Comparison of ENCODE assay signal across 25 cellular contexts in the genomic region with DNA sequence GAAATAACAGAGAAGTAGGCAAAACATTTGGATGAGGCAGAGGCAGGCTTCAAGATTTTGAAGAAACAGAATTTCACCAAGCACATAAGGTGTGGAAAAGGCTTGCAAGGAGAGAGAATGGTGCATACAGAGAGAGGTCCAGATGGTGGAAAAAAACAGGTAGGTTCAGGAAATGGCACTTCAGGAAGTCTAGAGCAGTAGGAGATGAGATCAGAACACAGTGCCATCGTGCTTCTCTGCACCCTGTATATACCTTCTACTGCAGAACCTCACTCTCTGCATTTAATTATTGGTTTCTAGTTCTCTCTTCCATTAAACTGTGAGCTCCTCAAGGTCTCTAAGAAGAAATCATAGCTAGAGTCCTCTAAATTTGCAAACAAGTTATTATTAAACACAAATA. TPM values are rescaled to one million over a fixed set of nuclear protein-coding genes. Genes with fewer than 3 reads are reported as not detected.
A peak's percentile ranks its signal among the peaks of the same experiment; 100 is the strongest.
DNase-seq lines count a peak whose midpoint lies in the region; ATAC-seq and TF ChIP-seq lines count a peak whose summit lies in the region.
"Had no signal": no experiment of that assay in that cellular context is flagged by ENCODE, and none has a peak within 500 bp of the region (broad histone marks: within the 10 kb centered on the region; RNA-seq: fewer than 3 reads in every experiment).

No MANE protein-coding gene starts in this region.

- H3K4me1 ChIP-seq in heart left ventricle, result peaks cover 0 to 16% (median 7%) of the 10 kb centered on the region in 12 donors
- H3K4me1 ChIP-seq: BE2C, breast epithelium had no signal

- H3K4me1 Mint-ChIP-seq in glutamatergic neuron (ENCODE audit: low read depth, unreplicated experiment) (peaks cover 8% of the 10 kb centered on the region), type B pancreatic cell (ENCODE audit: unreplicated experiment) (peaks cover 8% of the 10 kb centered on the region)

- ATAC-seq in heart left ventricle (no peak), Right ventricle myocardium inferior (no peak), HG03520 (IDR thresholded peaks at IDR 0.05; ENCODE audit: unreplicated experiment) (no peak)

- H3K27me3 Mint-ChIP-seq in glutamatergic neuron (ENCODE audit: unreplicated experiment), result peaks cover 3% of the 10 kb centered on the region
- no peaks in the 10 kb centered on the region for H3K27me3 Mint-ChIP-seq in type B pancreatic cell
- H3K27me3 Mint-ChIP-seq: IgD-negative memory B cell had no signal

- H3K36me3 Mint-ChIP-seq in glutamatergic neuron (ENCODE audit: unreplicated experiment), result no peaks in the 10 kb centered on the region
- no peaks in the 10 kb centered on the region for H3K36me3 Mint-ChIP-seq in type B pancreatic cell

- no peaks in the 10 kb centered on the region for H3K27me3 ChIP-seq in heart left ventricle
- H3K27me3 ChIP-seq: BE2C, breast epithelium, Peyer's patch, sigmoid colon, vagina had no signal

- H3K4me3 Mint-ChIP-seq in glutamatergic neuron (ENCODE audit: unreplicated experiment) (peak overlapping the region; percentile 58), type B pancreatic cell (peak overlapping the region; percentile 100)

- TF ChIP-seq CTCF in heart left ventricle (IDR thresholded peaks at IDR 0.05), result no peak
- no peak for TF ChIP-seq CTCF in glutamatergic neuron (IDR thresholded peaks at IDR 0.05; ENCODE audit: partially characterized antibody, unreplicated experiment)
- no peak for TF ChIP-seq CTCF in type B pancreatic cell (conservative IDR thresholded peaks at IDR 0.05)

- H3K27ac ChIP-seq in heart left ventricle, result peak overlapping the region in 9 of 12 donors; percentile 6 to 97 (median 93)
- H3K27ac ChIP-seq: A549, breast epithelium, epithelial cell of prostate, Peyer's patch, sigmoid colon, thoracic aorta, vagina had no signal

- 30 to 48% (median 35%) methylated on average over 1 of the region's 1 CpG for WGBS in heart left ventricle, 4 donors

- intact Hi-C loops in heart left ventricle (cut with DNase I) (loop anchor here in 9 of 10 donors (2.0 to 10.0 kb wide), 10 partner anchors 54 to 288 kb away; partner anchors contain the start of genes ZNF638 (in 5 of the 9) and DYSF (in 2 of the 9)), Right ventricle myocardium inferior (cut with DNase I) (loop anchor here (10.0 kb wide), 1 partner anchor 280 kb away; no protein-coding TSS in a partner anchor)

- H3K27ac Mint-ChIP-seq in glutamatergic neuron (ENCODE audit: unreplicated experiment) (peak overlapping the region; percentile 71), type B pancreatic cell (no peak overlapping the region)
- H3K27ac Mint-ChIP-seq: IgD-negative memory B cell, progenitor cell of endocrine pancreas had no signal

- no peak for TF ChIP-seq POLR2A in heart left ventricle (IDR thresholded peaks at IDR 0.05)

- no peaks in the 10 kb centered on the region for H3K9me3 ChIP-seq in heart left ventricle
- H3K9me3 ChIP-seq: BE2C, breast epithelium, Peyer's patch, thoracic aorta, vagina had no signal

- DNase-seq in heart left ventricle, result no peak
- no peak for DNase-seq in Right ventricle myocardium inferior (ENCODE audit: missing footprints)
- DNase-seq in NCI-H510A treated with DMSO at 0.1 percent for 48 hours (lab: John Stamatoyannopoulos, UW), result peak; percentile 20
- no peak for DNase-seq in glutamatergic neuron
- no peak for DNase-seq in type B pancreatic cell (ENCODE audit: extremely low spot score, unreplicated experiment)
- DNase-seq in NCI-H1417 treated with DMSO at 0.1 percent for 48 hours (lab: John Stamatoyannopoulos, UW), result no peak
- DNase-seq in activated T-cell treated with anti-CD3 and anti-CD28 coated beads for 4 hours, result no peak
- DNase-seq: activated CD8-positive, alpha-beta memory T cell treated with anti-CD3 and anti-CD28 coated beads, Interleukin-2, amount 50 U/mL, for 4 hours; activated naive CD4-positive, alpha-beta T cell treated with anti-CD3 and anti-CD28 coated beads, Interleukin-2, amount 50 U/mL, for 16 hours; amniotic stem cell; effector CD8-positive, alpha-beta T cell; NCI-H2081 treated with DMSO at 0.1 percent for 48 hours; stimulated activated naive CD4-positive, alpha-beta T cell; T1000 had no signal

- peaks cover 3% of the 10 kb centered on the region for H3K9me3 Mint-ChIP-seq in glutamatergic neuron (ENCODE audit: unreplicated experiment)
- H3K9me3 Mint-ChIP-seq in type B pancreatic cell, result no peaks in the 10 kb centered on the region
- H3K9me3 Mint-ChIP-seq: IgD-negative memory B cell had no signal

- peak overlapping the region in 7 of 12 donors; percentile 28 to 91 (median 77) for H3K4me3 ChIP-seq in heart left ventricle
- H3K4me3 ChIP-seq: A549, breast epithelium, Peyer's patch, sigmoid colon, thoracic aorta, vagina had no signal

- H3K36me3 ChIP-seq in heart left ventricle, result peaks cover 0 to 3% (median 0%) of the 10 kb centered on the region in 9 donors
- H3K36me3 ChIP-seq: BE2C, breast epithelium, Peyer's patch, sigmoid colon, thoracic aorta, vagina had no signal

RNA-seq across cellular contexts. Expression of gene PAIP2B, which starts 2.4 kb away (rescaled TPM):
- total RNA-seq in heart left ventricle (10 to 100 TPM; 38.3 to 89.0 (median 53.2) TPM), Right ventricle myocardium inferior (64.9 TPM), glutamatergic neuron (ENCODE audit: unreplicated experiment) (15.6 TPM), type B pancreatic cell (ENCODE audit: low replicate concordance) (13.7 and 21.5 TPM in 2 replicates)
- 10 to 100 TPM; 11.9 to 22.2 TPM for polyA plus RNA-seq in heart left ventricle
